ENCODE assay signal across 8 cellular contexts in the genomic region with DNA sequence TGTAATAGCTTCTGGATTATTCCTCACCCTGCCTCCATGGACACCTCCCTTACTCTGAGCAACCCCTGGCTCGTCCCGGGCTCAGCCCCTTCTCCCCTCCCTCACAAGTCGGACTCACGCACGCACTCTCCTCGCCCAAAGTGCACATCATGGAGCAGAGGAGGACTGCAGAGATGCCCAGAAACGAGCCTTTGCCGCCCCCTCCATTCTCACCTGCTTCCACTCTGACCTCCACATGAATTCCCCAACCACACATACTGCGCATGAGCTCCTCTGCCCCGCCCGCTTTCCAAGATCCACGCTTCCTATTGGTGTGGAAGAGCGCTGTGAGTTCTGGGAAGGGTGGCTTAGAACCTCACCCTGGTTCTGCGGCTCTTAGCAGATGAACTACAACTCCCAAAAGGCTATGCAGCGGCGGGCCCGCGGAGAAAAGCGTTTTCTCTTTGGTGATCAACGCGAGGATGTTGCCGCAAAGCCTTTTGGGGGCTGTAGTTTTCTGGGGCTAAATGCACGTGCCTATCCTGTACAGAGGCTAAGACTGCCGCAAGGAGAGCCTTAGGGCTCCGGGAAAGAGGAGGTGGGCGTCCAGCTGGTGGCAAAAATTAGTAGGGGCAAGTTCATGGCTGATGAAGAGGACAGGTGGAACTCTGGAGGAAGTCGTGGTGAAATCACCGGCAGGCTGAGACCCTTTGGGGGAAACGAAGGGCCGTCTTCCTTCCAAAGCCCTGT. TPM values are rescaled to one million over a fixed set of nuclear protein-coding genes. Genes with fewer than 3 reads are reported as not detected.
DNase-seq lines count a peak whose midpoint lies in the region; ATAC-seq, FAIRE-seq and TF ChIP-seq lines count a peak whose summit lies in the region.

A gene (minus strand): TSS at position 261 of the 729 bp plus-strand sequence. CDS start 1,618 bp downstream, outside the sequence.

- H3K27ac Mint-ChIP-seq in T-helper 17 cell, result peak within 1 kb of the TSS; percentile 99

- WGBS in psoas muscle, 3 donors, result 0 to 1% (median 1%) methylated on average over 30 of the region's 30 CpGs

- H3K4me3 ChIP-seq in psoas muscle, result peak within 1 kb of the TSS; percentile 90

- no peaks in the 10 kb centered on the region for H3K27me3 Mint-ChIP-seq in T-helper 17 cell

- H3K36me3 ChIP-seq in psoas muscle (ENCODE audit: insufficient read depth in 1 of 2, low read depth in 1 of 2), result peaks cover 17 to 35% of the 10 kb centered on the region in 2 donors

- ATAC-seq in HG02885 (IDR thresholded peaks at IDR 0.05; ENCODE audit: poor library complexity, unreplicated experiment) (peak; percentile 98), T-helper 17 cell (peak; percentile 99), left ventricle myocardium superior (peak; percentile 100), psoas muscle (peak; percentile 100)

- H3K4me1 Mint-ChIP-seq in T-helper 17 cell, result peaks cover 22% of the 10 kb centered on the region

- peak; percentile 99 for DNase-seq in NCI-H1694 treated with DMSO at 0.1 percent for 48 hours (lab: John Stamatoyannopoulos, UW)
- DNase-seq in T-helper 17 cell, result peak; percentile 83 to 90 (median 89)
- DNase-seq in amygdala (lab: John Stamatoyannopoulos, UW), result peak; percentile 47 to 98 (median 94)
- DNase-seq in left ventricle myocardium superior, result peak; percentile 95
- DNase-seq in psoas muscle, result peak; percentile 95 to 97
- peak; percentile 99 for DNase-seq in urothelium cell line (ENCODE audit: low spot score)

- TF ChIP-seq POLR2A in GM15510 (IDR thresholded peaks at IDR 0.05; ENCODE audit: borderline replicate concordance, extremely low read depth, insufficient read length), result peak; percentile 64

- H3K4me1 ChIP-seq in psoas muscle, result peaks cover 5% of the 10 kb centered on the region

- peaks cover 10% of the 10 kb centered on the region for H3K36me3 Mint-ChIP-seq in T-helper 17 cell (ENCODE audit: low read depth)

- H3K4me3 Mint-ChIP-seq in T-helper 17 cell, result peak within 1 kb of the TSS; percentile 100

- peak within 1 kb of the TSS; percentile 60 for H3K27ac ChIP-seq in psoas muscle

- no peak for TF ChIP-seq CTCF in psoas muscle (IDR thresholded peaks at IDR 0.05)

- no peaks in the 10 kb centered on the region for H3K9me3 ChIP-seq in T-helper 17 cell (ENCODE audit: control insufficient read depth, low read length, poor library complexity, severe bottlenecking)
- H3K9me3 ChIP-seq in psoas muscle, result no peaks in the 10 kb centered on the region

- FAIRE-seq in urothelium cell line (lab: Jason Lieb, UNC), result no peak

- intact Hi-C loops in left ventricle myocardium superior (cut with micrococcal nuclease), result no loop called here
- intact Hi-C loops in psoas muscle (cut with DNase I), result no loop called here

- no peaks in the 10 kb centered on the region for H3K27me3 ChIP-seq in psoas muscle (ENCODE audit: insufficient read depth in 3 of 3, low read length in 2 of 3)

RNA-seq across cellular contexts. Expression of the gene that starts here (rescaled TPM):
- total RNA-seq in T-helper 17 cell (10 to 100 TPM; 45.8 to 49.9 TPM), left ventricle myocardium superior (245 TPM), psoas muscle (100 to 1,000 TPM; 134 to 209 (median 168) TPM)
- polyA plus RNA-seq in psoas muscle, result 100 to 1,000 TPM; 175 to 364 (median 210) TPM

Comparison
In these comparisons a context has a peak if more than half of its experiments do, and no peak if none do; other contexts are left out.
1. Peak in every context shown above with its lines: DNase-seq, ATAC-seq, H3K4me3 ChIP-seq and H3K27ac ChIP-seq.